ENCODE assay signal across 24 cellular contexts in the genomic region with DNA sequence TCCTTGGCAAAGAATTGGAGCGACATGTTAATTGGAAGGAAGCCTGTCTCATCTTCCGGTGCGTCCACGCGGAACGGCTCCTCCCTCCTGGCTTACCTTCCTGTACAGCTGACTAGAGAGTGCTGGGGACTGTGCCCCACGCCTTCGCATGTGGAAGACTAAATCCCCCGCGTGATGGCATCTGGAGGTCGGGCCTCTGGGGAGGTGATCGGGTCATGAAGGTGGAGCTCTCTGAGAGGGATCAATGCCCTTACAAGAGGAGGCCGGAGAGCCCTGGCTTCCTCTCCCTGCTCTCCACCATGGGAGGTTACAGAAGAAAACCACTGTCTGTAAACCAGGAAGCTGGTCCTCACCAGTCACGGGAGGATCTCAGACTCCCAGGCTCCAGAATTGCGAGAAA.
DNase-seq lines count a peak whose midpoint lies in the region; ATAC-seq, FAIRE-seq and TF ChIP-seq lines count a peak whose summit lies in the region.
"Had no signal": no experiment of that assay in that cellular context is flagged by ENCODE, and none has a peak within 500 bp of the region (broad histone marks: within the 10 kb centered on the region; RNA-seq: fewer than 3 reads in every experiment).

No MANE protein-coding gene starts in this region.

- peak overlapping the region; percentile 45 for H4K91ac ChIP-seq in trophoblast cell (ENCODE audit: low read depth, low read length)

- intact Hi-C loops in Right ventricle myocardium inferior (cut with DNase I): no loop called here

- FAIRE-seq in keratinocyte (lab: Jason Lieb, UNC) (no peak), RCC 7860 (lab: Jason Lieb, UNC) (no peak)
- FAIRE-seq: endothelial cell of umbilical vein, GM12878 had no signal

- ATAC-seq in Right ventricle myocardium inferior: no peak
- ATAC-seq: activated T-helper 17 cell treated with anti-CD3 and anti-CD28 coated beads, Interleukin-2, amount 50 U/mL, for 72 hours; GM12878; left colon; naive thymus-derived CD8-positive, alpha-beta T cell; SK-N-SH treated with all-trans-retinoic acid at 6 μM for 48 hours had no signal

- CTCF ChIA-PET in GM10248 (lab: Yijun Ruan, JAX): interaction anchor here (0.9 kb wide), 1 partner anchor 8 kb away, joined by 3 read pairs; no protein-coding TSS in a partner anchor

- peak overlapping the region; percentile 46 for H3K14ac ChIP-seq in trophoblast cell (ENCODE audit: low read length)

- no peaks in the 10 kb centered on the region for H3K79me2 ChIP-seq in keratinocyte (ENCODE audit: control insufficient read depth, insufficient read depth, low read length)
- H3K79me2 ChIP-seq in trophoblast cell (ENCODE audit: control insufficient read depth, insufficient read depth, low read length, poor library complexity): no peaks in the 10 kb centered on the region

- H3K4me2 ChIP-seq in keratinocyte (ENCODE audit: control insufficient read depth, extremely low read depth, insufficient read depth, low read depth, low read length) (no peak overlapping the region), trophoblast cell (ENCODE audit: low read length) (no peak overlapping the region)

- H2BK120ac ChIP-seq in trophoblast cell (ENCODE audit: insufficient read depth, low read length, poor library complexity): peak overlapping the region; percentile 83

- no peak overlapping the region for H2AK5ac ChIP-seq in trophoblast cell (ENCODE audit: low read length)

- no peaks in the 10 kb centered on the region for H4K20me1 ChIP-seq in keratinocyte (ENCODE audit: control insufficient read depth, extremely low read depth, insufficient read depth, low read length)

- TF ChIP-seq CTCF in right atrium auricular region (IDR thresholded peaks at IDR 0.05): no peak
- no peak for TF ChIP-seq CTCF in keratinocyte (optimal IDR thresholded peaks at IDR 0.05 in 1 of 3, IDR thresholded peaks at IDR 0.05 in 1 of 3, conservative IDR thresholded peaks at IDR 0.05 in 1 of 3; ENCODE audit: extremely low read depth in 1 of 3, insufficient read depth in 2 of 3, low read length in 3 of 3)
- TF ChIP-seq CTCF in GM10248 (IDR thresholded peaks at IDR 0.05; ENCODE audit: control extremely low read depth, extremely low read depth, low read depth, missing control alignments): no peak

- peaks cover 8% of the 10 kb centered on the region for H3K79me1 ChIP-seq in trophoblast cell (ENCODE audit: low read length)

- no peak overlapping the region for H3K4ac ChIP-seq in trophoblast cell (ENCODE audit: low read depth, low read length)

- H3K27me3 ChIP-seq in right atrium auricular region (no peaks in the 10 kb centered on the region), keratinocyte (ENCODE audit: control insufficient read depth, extremely low read depth, insufficient read depth, low read length) (no peaks in the 10 kb centered on the region), trophoblast cell (ENCODE audit: insufficient read depth, low read length) (no peaks in the 10 kb centered on the region)
- H3K27me3 ChIP-seq: uterus had no signal

- H4K8ac ChIP-seq in trophoblast cell (ENCODE audit: low read depth, low read length): no peak overlapping the region

- H3K4me1 ChIP-seq in right atrium auricular region (peaks cover 0 to 10% of the 10 kb centered on the region in 2 donors), keratinocyte (ENCODE audit: control insufficient read depth, extremely low read depth, insufficient read depth, low read length) (peaks cover 4% of the 10 kb centered on the region), trophoblast cell (ENCODE audit: control insufficient read depth in 1 of 2, insufficient read depth in 2 of 2, low read length in 2 of 2) (peaks cover 10 to 11% of the 10 kb centered on the region in 2 experiments)
- H3K4me1 ChIP-seq: HAP-1, uterus had no signal

- H3K9ac ChIP-seq in keratinocyte (ENCODE audit: control insufficient read depth, extremely low read depth, insufficient read depth, low read length) (no peak overlapping the region), trophoblast cell (ENCODE audit: low read length) (no peak overlapping the region)

- WGBS in trophoblast cell (ENCODE audit: extremely low coverage, insufficient coverage, insufficient read length): no CpG with 5 or more reads among the region's 15 CpGs

- H4K12ac ChIP-seq in trophoblast cell (ENCODE audit: low read depth, low read length): no peak overlapping the region

- H2AFZ ChIP-seq in keratinocyte (ENCODE audit: control insufficient read depth, low read length): peak overlapping the region; percentile 63
- H2AFZ ChIP-seq in trophoblast cell (ENCODE audit: insufficient read depth, low read length, poor library complexity): no peak overlapping the region

- no peak overlapping the region for H3K4me3 ChIP-seq in right atrium auricular region
- no peak overlapping the region for H3K4me3 ChIP-seq in keratinocyte (ENCODE audit: control insufficient read depth in 2 of 3, extremely low read depth in 1 of 3, insufficient read depth in 2 of 3, low read depth in 1 of 3, low read length in 3 of 3)
- H3K4me3 ChIP-seq in trophoblast cell (ENCODE audit: low read depth, low read length): no peak overlapping the region
- H3K4me3 ChIP-seq: GM12878, HAP-1, uterus had no signal

- no peak overlapping the region for H2BK12ac ChIP-seq in trophoblast cell (ENCODE audit: low read length)

- H3K23ac ChIP-seq in trophoblast cell (ENCODE audit: low read length): no peak overlapping the region

- H3K36me3 ChIP-seq in right atrium auricular region: no peaks in the 10 kb centered on the region
- H3K36me3 ChIP-seq in keratinocyte (ENCODE audit: control insufficient read depth in 2 of 2, extremely low read depth in 1 of 2, insufficient read depth in 2 of 2, low read length in 2 of 2): no peaks in the 10 kb centered on the region
- H3K36me3 ChIP-seq in trophoblast cell (ENCODE audit: control insufficient read depth in 1 of 2, insufficient read depth in 2 of 2, low read length in 2 of 2): no peaks in the 10 kb centered on the region
- H3K36me3 ChIP-seq: HAP-1, uterus had no signal

- H3K9me3 ChIP-seq in right atrium auricular region: no peaks in the 10 kb centered on the region
- no peaks in the 10 kb centered on the region for H3K9me3 ChIP-seq in keratinocyte (ENCODE audit: control insufficient read depth, low read depth, low read length)
- no peaks in the 10 kb centered on the region for H3K9me3 ChIP-seq in trophoblast cell (ENCODE audit: insufficient read depth, low read depth, low read length)
- H3K9me3 ChIP-seq: HAP-1, uterus had no signal

- no peak overlapping the region for H3K18ac ChIP-seq in trophoblast cell (ENCODE audit: low read length)

- POLR2A ChIA-PET in GM10248 (lab: Yijun Ruan, JAX): no interaction called here

- H3K9me1 ChIP-seq in keratinocyte (ENCODE audit: control insufficient read depth, extremely low read depth, insufficient read depth, low read length): no peaks in the 10 kb centered on the region

- H3K27ac ChIP-seq in right atrium auricular region (no peak overlapping the region), keratinocyte (ENCODE audit: control insufficient read depth, insufficient read depth, low read length) (no peak overlapping the region), trophoblast cell (ENCODE audit: low read depth, low read length) (peak overlapping the region; percentile 57)
- H3K27ac ChIP-seq: RWPE1, uterus had no signal

- peak overlapping the region; percentile 9 for H2BK5ac ChIP-seq in trophoblast cell (ENCODE audit: low read depth, low read length, poor library complexity)

- dilution Hi-C loops in keratinocyte (cut with MboI; ENCODE audit: extremely low pct_ligation_motif_present, low sequenced_read_pairs): no loop called here

- DNase-seq in right atrium auricular region (ENCODE audit: low spot score): peak; percentile 54
- DNase-seq in Right ventricle myocardium inferior (ENCODE audit: missing footprints): no peak
- no peak for DNase-seq in keratinocyte (ENCODE audit: low read depth, low spot score)
- no peak for DNase-seq in trophoblast cell
- no peak for DNase-seq in GM10248 (ENCODE audit: extremely low spot score)
- no peak for DNase-seq in OCI-M2 (lab: John Stamatoyannopoulos, UW; ENCODE audit: unreplicated experiment)
- no peak for DNase-seq in RCC 7860 (ENCODE audit: low spot score)
- no peak for DNase-seq in mucosa of gallbladder (ENCODE audit: low spot score)
- DNase-seq: activated CD4-positive, alpha-beta T cell treated with anti-CD3 and anti-CD28 coated beads for 4 hours; activated CD8-positive, alpha-beta memory T cell treated with anti-CD3 and anti-CD28 coated beads, Interleukin-2, amount 50 U/mL, for 4 hours; central memory CD4-positive, alpha-beta T cell; dermis blood vessel endothelial cell; left colon; naive thymus-derived CD8-positive, alpha-beta T cell; NCI-H1092; NCI-H187 treated with DMSO at 0.1 percent for 48 hours; T-helper 2 cell; uterus had no signal
